8 cellular contexts compared by ENCODE assay signal in genomic region chr18:13218376-13219011, GRCh38. TPM values are rescaled to one million over a fixed set of nuclear protein-coding genes. Genes with fewer than 3 reads are reported as not detected.
DNase-seq lines count a peak whose midpoint lies in the region; ATAC-seq and TF ChIP-seq lines count a peak whose summit lies in the region.

TSS of gene LDLRAD4 (plus strand) at chr18:13218760.

- DNase-seq in GM13976 (ENCODE audit: low spot score) (peak; percentile 51), NOMO-1 treated with DMSO at 0.1 percent for 48 hours (lab: John Stamatoyannopoulos, UW; ENCODE audit: unreplicated experiment) (peak; percentile 47), heart right ventricle (peak; percentile 73 to 76), posterior cingulate gyrus (peak in 8 of 10 donors; percentile 49 to 93 (median 59)), RKO (ENCODE audit: low spot score) (no peak), HK-2 (ENCODE audit: unreplicated experiment) (no peak), GF-D8 (lab: John Stamatoyannopoulos, UW) (no peak)
- DNase-seq in activated naive CD4-positive, alpha-beta T cell treated with anti-CD3 and anti-CD28 coated beads, Interleukin-2, amount 10 ng/mL, durations not matched to agents 7 days and 5 days: peak; percentile 64

- H3K36me3 ChIP-seq in heart right ventricle: no peaks in the 10 kb centered on the region

- peaks cover 52% of the 10 kb centered on the region for H3K4me1 Mint-ChIP-seq in activated naive CD4-positive, alpha-beta T cell treated with anti-CD3 and anti-CD28 coated beads, Interleukin-2, amount 10 ng/mL, durations not matched to agents 7 days and 5 days

- CTCF ChIA-PET in activated naive CD4-positive, alpha-beta T cell treated with anti-CD3 and anti-CD28 coated beads, Interleukin-2, amount 10 ng/mL, durations not matched to agents 7 days and 5 days (lab: Charles Lee): interaction anchor here (1.0 to 1.4 kb wide), 3 partner anchors 157 to 411 kb away, joined by 3 to 5 read pairs (median 4); no protein-coding TSS in a partner anchor

- peak within 1 kb of the TSS; percentile 79 for H3K4me3 Mint-ChIP-seq in activated naive CD4-positive, alpha-beta T cell treated with anti-CD3 and anti-CD28 coated beads, Interleukin-2, amount 10 ng/mL, durations not matched to agents 7 days and 5 days

- peak within 1 kb of the TSS; percentile 31 for H3K27ac Mint-ChIP-seq in activated naive CD4-positive, alpha-beta T cell treated with anti-CD3 and anti-CD28 coated beads, Interleukin-2, amount 10 ng/mL, durations not matched to agents 7 days and 5 days

- H3K9me3 ChIP-seq in heart right ventricle: no peaks in the 10 kb centered on the region

- H3K27me3 ChIP-seq in heart right ventricle: peaks cover 0 to 29% (median 0%) of the 10 kb centered on the region in 7 donors

- in situ Hi-C loops in GM13976 (cut with MboI; ENCODE audit: low sequenced_read_pairs, unreplicated experiment): loop anchor here (25.0 kb wide), 4 partner anchors 106 to 544 kb away; no protein-coding TSS in a partner anchor

- peak; percentile 27 to 54 (median 46) for ATAC-seq in heart right ventricle

- intact Hi-C loops in heart right ventricle (cut with DNase I): loop anchor here (2.0 to 10.0 kb wide), 17 partner anchors 69 to 586 kb away; partner anchors contain the start of genes FAM210A (in 2 of the 10) and RNMT (in 2 of the 10)
- intact Hi-C loops in posterior cingulate gyrus (cut with DNase I): loop anchor here (5.0 to 10.0 kb wide), 3 partner anchors 159 to 506 kb away; partner anchors contain the start of genes FAM210A and RNMT

- peak within 1 kb of the TSS; percentile 82 to 98 (median 94) for H3K27ac ChIP-seq in heart right ventricle

- peaks cover 49% of the 10 kb centered on the region for H3K27me3 Mint-ChIP-seq in activated naive CD4-positive, alpha-beta T cell treated with anti-CD3 and anti-CD28 coated beads, Interleukin-2, amount 10 ng/mL, durations not matched to agents 7 days and 5 days

- H3K4me3 ChIP-seq in heart right ventricle: peak within 1 kb of the TSS; percentile 57 to 96 (median 80)

- H3K36me3 Mint-ChIP-seq in activated naive CD4-positive, alpha-beta T cell treated with anti-CD3 and anti-CD28 coated beads, Interleukin-2, amount 10 ng/mL, durations not matched to agents 7 days and 5 days: no peaks in the 10 kb centered on the region

- no peaks in the 10 kb centered on the region for H3K9me3 Mint-ChIP-seq in activated naive CD4-positive, alpha-beta T cell treated with anti-CD3 and anti-CD28 coated beads, Interleukin-2, amount 10 ng/mL, durations not matched to agents 7 days and 5 days

- 1 to 2% methylated on average over 58 of the region's 58 CpGs for WGBS in heart right ventricle, 2 donors

- TF ChIP-seq CTCF in GM13976 (IDR thresholded peaks at IDR 0.05; ENCODE audit: borderline replicate concordance, control extremely low read depth, extremely low read depth, insufficient read depth, missing control alignments) (no peak), heart right ventricle (IDR thresholded peaks at IDR 0.05) (no peak)

- peaks cover 13 to 60% (median 57%) of the 10 kb centered on the region in 9 donors for H3K4me1 ChIP-seq in heart right ventricle

RNA-seq across cellular contexts. Expression of gene LDLRAD4, which starts in this region (rescaled TPM):
- 10 to 100 TPM; 26.3 to 74.6 (median 35.4) TPM for total RNA-seq in heart right ventricle
- polyA plus RNA-seq in heart right ventricle: 10 to 100 TPM in 1 of 2 donors, 1 to 10 TPM in 1; 5.4 to 12.1 TPM

Comparison
In these comparisons a context has a peak if more than half of its experiments do, and no peak if none do; other contexts are left out.
1. DNase-seq: peak in GM13976 (single experiment), NOMO-1 treated with DMSO at 0.1 percent for 48 hours (single experiment), activated naive CD4-positive, alpha-beta T cell treated with anti-CD3 and anti-CD28 coated beads, Interleukin-2, amount 10 ng/mL, durations not matched to agents 7 days and 5 days (single experiment), heart right ventricle (2 of 2) and posterior cingulate gyrus (8 of 10); none in RKO (single experiment), HK-2 (single experiment) and GF-D8 (single experiment).